1 cellular context compared by ENCODE assay signal in genomic region chr17:41645371-41646063, GRCh38.
TF ChIP-seq lines count a peak whose summit lies in the region.

No MANE protein-coding gene starts in this region.

TF ChIP-seq in endothelial cell of umbilical vein, 7 proteins besides CTCF, POLR2A, EP300 and RAD21:
- TF ChIP-seq POLR2AphosphoS5 (IDR thresholded peaks at IDR 0.05; ENCODE audit: insufficient read depth, low read depth, low read length) (no peak), FOS (IDR thresholded peaks at IDR 0.05; ENCODE audit: borderline replicate concordance, insufficient read depth, low read length) (no peak), GATA2 (IDR thresholded peaks at IDR 0.05; ENCODE audit: insufficient read depth, insufficient read length, low read depth, low read length) (no peak), MYC (IDR thresholded peaks at IDR 0.05; ENCODE audit: low read depth, low read length) (no peak), EZH2 (IDR thresholded peaks at IDR 0.05; ENCODE audit: borderline replicate concordance, low read depth, low read length, severe bottlenecking) (no peak), JUN (IDR thresholded peaks at IDR 0.05; ENCODE audit: borderline replicate concordance, insufficient read depth, insufficient read length, low read depth) (no peak)
- TF ChIP-seq, protein P1, sequence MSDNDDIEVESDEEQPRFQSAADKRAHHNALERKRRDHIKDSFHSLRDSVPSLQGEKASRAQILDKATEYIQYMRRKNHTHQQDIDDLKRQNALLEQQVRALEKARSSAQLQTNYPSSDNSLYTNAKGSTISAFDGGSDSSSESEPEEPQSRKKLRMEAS (IDR thresholded peaks at IDR 0.05; ENCODE audit: insufficient read depth, insufficient read length): no peak
